1 cellular context compared by ENCODE assay signal in the genomic region with DNA sequence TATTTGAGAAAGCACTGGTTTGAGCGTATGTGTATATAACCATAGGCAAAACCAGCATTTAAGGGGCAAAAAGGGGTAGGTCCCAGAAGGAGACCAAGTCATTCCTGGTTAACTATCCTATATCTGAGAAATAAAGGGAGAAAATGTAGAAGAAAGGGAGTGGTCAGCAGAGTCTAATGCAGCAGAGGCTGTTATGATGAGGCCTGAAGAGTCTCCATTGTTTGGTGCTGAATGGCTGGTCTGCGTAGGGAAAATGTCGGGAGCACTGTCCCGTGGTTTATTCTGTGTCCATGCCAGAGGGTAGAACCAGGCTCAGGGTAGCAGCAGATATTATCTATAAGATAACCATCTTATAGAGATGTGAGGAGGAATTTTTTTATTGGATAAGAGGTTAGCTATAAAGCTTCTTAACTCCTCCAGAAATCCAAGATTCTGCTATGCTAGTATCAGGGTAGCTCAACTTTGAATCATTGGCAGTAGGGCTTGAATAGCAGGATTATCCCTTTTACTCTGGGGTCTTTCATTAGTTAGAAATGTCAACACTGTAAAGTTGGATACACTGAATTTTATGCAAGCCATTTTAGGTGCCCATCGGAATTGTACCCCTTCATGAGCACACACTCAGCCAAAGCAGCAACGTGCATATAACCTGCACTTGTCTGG.
TF ChIP-seq lines count a peak whose summit lies in the region.

No MANE protein-coding gene starts in this region.

TF ChIP-seq in SK-N-SH treated with all-trans-retinoic acid at 6 μM for 48 hours, 23 proteins besides CTCF, POLR2A, EP300 and RAD21:
- TF ChIP-seq TSHZ2 (CRISPR knock-in tag; IDR thresholded peaks at IDR 0.05): no peak
- TF ChIP-seq ZNF565 (CRISPR knock-in tag; conservative IDR thresholded peaks at IDR 0.05; ENCODE audit: low read depth): no peak
- no peak for TF ChIP-seq PPARA (CRISPR knock-in tag; IDR thresholded peaks at IDR 0.05; ENCODE audit: borderline replicate concordance)
- TF ChIP-seq TCF4 (CRISPR knock-in tag; IDR thresholded peaks at IDR 0.05; ENCODE audit: borderline replicate concordance): no peak
